ENCODE assay signal across 7 cellular contexts in the genomic region with DNA sequence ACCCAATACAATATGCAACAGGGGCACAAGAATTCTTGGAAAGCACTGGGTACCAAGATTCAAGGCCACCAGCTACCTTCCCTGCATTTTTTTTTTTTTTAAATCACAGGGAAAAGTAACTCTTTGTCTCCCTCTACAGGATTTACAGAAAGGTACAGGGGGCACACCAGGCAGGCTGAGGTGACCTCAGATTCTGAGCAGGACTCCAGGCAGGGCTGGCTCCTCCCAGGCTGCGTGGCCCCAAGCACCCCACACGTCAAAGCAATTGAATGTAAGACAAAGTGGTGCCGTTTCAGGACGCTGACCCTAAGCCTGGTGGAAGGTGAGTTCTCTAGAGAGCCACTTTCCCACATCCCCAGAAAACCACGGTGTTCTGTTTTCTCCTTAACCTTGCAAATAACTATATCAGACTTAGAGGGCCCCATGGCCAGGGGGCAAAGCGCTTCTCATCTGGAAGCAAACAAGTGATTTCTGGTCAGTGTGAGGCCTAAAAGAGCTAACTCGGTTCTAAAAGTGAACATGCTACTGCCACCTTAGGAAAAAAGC.
DNase-seq lines count a peak whose midpoint lies in the region; ATAC-seq and TF ChIP-seq lines count a peak whose summit lies in the region.

No MANE protein-coding gene starts in this region.

- ATAC-seq in GM21528 (IDR thresholded peaks at IDR 0.05; ENCODE audit: low FRiP score, unreplicated experiment): peak; percentile 68
- peak; percentile 89 for ATAC-seq in activated CD8-positive, alpha-beta T cell treated with anti-CD3 and anti-CD28 coated beads, Interleukin-2, amount 10 ng/mL, durations not matched to agents 7 days and 5 days

- H3K36me3 Mint-ChIP-seq in activated CD8-positive, alpha-beta T cell treated with anti-CD3 and anti-CD28 coated beads, Interleukin-2, amount 10 ng/mL, durations not matched to agents 7 days and 5 days (ENCODE audit: low read depth): no peaks in the 10 kb centered on the region
- no peaks in the 10 kb centered on the region for H3K36me3 Mint-ChIP-seq in glutamatergic neuron (ENCODE audit: unreplicated experiment)

- CTCF ChIA-PET in activated CD8-positive, alpha-beta T cell treated with anti-CD3 and anti-CD28 coated beads, Interleukin-2, amount 10 ng/mL, durations not matched to agents 7 days and 5 days (lab: Charles Lee): interaction anchor here (0.6 to 4.5 kb wide), 10 partner anchors 9 to 857 kb away, joined by 3 to 19 read pairs (median 5); no protein-coding TSS in a partner anchor

- DNase-seq in DMS53 (lab: John Stamatoyannopoulos, UW): peak; percentile 68
- peak; percentile 12 for DNase-seq in NCI-H1694 (lab: John Stamatoyannopoulos, UW)
- peak; percentile 55 for DNase-seq in activated CD8-positive, alpha-beta T cell treated with anti-CD3 and anti-CD28 coated beads, Interleukin-2, amount 10 ng/mL, durations not matched to agents 7 days and 5 days
- no peak for DNase-seq in glutamatergic neuron
- DNase-seq in posterior vena cava (ENCODE audit: low spot score): peak; percentile 69
- DNase-seq in effector CD8-positive, alpha-beta T cell (lab: John Stamatoyannopoulos, UW): no peak

- peaks cover 3% of the 10 kb centered on the region for H3K27me3 Mint-ChIP-seq in activated CD8-positive, alpha-beta T cell treated with anti-CD3 and anti-CD28 coated beads, Interleukin-2, amount 10 ng/mL, durations not matched to agents 7 days and 5 days (ENCODE audit: low read depth)
- peaks cover 4% of the 10 kb centered on the region for H3K27me3 Mint-ChIP-seq in glutamatergic neuron (ENCODE audit: unreplicated experiment)

- POLR2A ChIA-PET in activated CD8-positive, alpha-beta T cell treated with anti-CD3 and anti-CD28 coated beads, Interleukin-2, amount 10 ng/mL, durations not matched to agents 7 days and 5 days (lab: Charles Lee): no interaction called here

- intact Hi-C loops in posterior vena cava (cut with DNase I): no loop called here

- H3K4me1 Mint-ChIP-seq in activated CD8-positive, alpha-beta T cell treated with anti-CD3 and anti-CD28 coated beads, Interleukin-2, amount 10 ng/mL, durations not matched to agents 7 days and 5 days (ENCODE audit: low read depth): peaks cover 9% of the 10 kb centered on the region
- no peaks in the 10 kb centered on the region for H3K4me1 Mint-ChIP-seq in glutamatergic neuron (ENCODE audit: low read depth, unreplicated experiment)

- H3K9me3 Mint-ChIP-seq in activated CD8-positive, alpha-beta T cell treated with anti-CD3 and anti-CD28 coated beads, Interleukin-2, amount 10 ng/mL, durations not matched to agents 7 days and 5 days (ENCODE audit: insufficient read depth): no peaks in the 10 kb centered on the region
- H3K9me3 Mint-ChIP-seq in glutamatergic neuron (ENCODE audit: unreplicated experiment): peaks cover 4% of the 10 kb centered on the region

- TF ChIP-seq CTCF in glutamatergic neuron (IDR thresholded peaks at IDR 0.05; ENCODE audit: partially characterized antibody, unreplicated experiment): peak; percentile 80

- H3K27ac Mint-ChIP-seq in activated CD8-positive, alpha-beta T cell treated with anti-CD3 and anti-CD28 coated beads, Interleukin-2, amount 10 ng/mL, durations not matched to agents 7 days and 5 days: no peak overlapping the region
- H3K27ac Mint-ChIP-seq in glutamatergic neuron (ENCODE audit: unreplicated experiment): no peak overlapping the region

- H3K4me3 Mint-ChIP-seq in activated CD8-positive, alpha-beta T cell treated with anti-CD3 and anti-CD28 coated beads, Interleukin-2, amount 10 ng/mL, durations not matched to agents 7 days and 5 days: no peak overlapping the region
- no peak overlapping the region for H3K4me3 Mint-ChIP-seq in glutamatergic neuron (ENCODE audit: unreplicated experiment)

Comparison
In these comparisons a context has a peak if more than half of its experiments do, and no peak if none do; other contexts are left out.
1. DNase-seq: peak in DMS53 (single experiment), NCI-H1694 (single experiment), activated CD8-positive, alpha-beta T cell treated with anti-CD3 and anti-CD28 coated beads, Interleukin-2, amount 10 ng/mL, durations not matched to agents 7 days and 5 days (single experiment) and posterior vena cava (single experiment); none in glutamatergic neuron (single experiment) and effector CD8-positive, alpha-beta T cell (single experiment).